In the genomic region with DNA sequence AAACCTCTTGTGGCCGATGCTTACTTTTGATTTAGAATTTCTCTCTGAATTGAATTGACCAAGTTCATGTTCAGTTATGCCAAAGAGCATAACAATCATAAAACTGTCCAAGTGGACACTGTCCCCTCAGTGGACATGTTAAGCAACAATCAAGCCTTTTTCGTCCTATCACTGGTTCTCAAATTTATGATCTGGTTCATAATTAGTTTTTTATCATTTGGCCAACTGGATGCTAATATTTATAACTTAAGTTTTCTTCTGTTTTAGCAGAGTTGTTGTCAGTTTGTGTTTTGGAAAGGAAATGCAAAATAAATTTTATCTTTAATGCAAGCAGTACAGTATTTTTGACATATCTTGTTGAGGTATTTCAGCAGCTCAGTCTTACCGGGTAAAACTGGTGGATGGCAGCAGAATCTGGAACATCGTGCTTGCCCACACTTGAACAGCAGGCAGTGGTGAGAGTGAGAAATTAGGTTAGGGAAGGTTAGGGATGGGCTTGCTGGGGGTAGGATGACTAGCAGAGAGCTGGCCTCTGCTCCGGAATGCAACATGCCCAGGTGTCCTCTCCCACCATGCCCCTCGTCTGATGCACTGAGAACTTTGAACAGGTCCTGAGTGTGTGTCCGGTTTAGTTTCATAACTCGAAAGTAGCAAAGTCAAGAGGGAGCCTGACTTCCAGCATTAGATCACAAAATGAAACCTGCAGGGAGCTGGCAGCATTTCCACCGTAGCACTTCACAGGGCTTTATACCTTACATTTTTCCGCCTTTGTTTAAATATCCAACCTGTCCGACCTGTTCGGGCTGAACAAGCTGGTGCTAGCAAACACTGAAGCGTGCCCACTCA, we compare ENCODE assay signal across 1 cellular context.
TF ChIP-seq lines count a peak whose summit lies in the region.

No MANE protein-coding gene starts in this region.

TF ChIP-seq in HepG2, 621 proteins besides CTCF, POLR2A, EP300 and RAD21 (continued from another document and continues in another):
- TF ChIP-seq, protein P1, sequence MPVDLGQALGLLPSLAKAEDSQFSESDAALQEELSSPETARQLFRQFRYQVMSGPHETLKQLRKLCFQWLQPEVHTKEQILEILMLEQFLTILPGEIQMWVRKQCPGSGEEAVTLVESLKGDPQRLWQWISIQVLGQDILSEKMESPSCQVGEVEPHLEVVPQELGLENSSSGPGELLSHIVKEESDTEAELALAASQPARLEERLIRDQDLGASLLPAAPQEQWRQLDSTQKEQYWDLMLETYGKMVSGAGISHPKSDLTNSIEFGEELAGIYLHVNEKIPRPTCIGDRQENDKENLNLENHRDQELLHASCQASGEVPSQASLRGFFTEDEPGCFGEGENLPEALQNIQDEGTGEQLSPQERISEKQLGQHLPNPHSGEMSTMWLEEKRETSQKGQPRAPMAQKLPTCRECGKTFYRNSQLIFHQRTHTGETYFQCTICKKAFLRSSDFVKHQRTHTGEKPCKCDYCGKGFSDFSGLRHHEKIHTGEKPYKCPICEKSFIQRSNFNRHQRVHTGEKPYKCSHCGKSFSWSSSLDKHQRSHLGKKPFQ (CRISPR knock-in tag; IDR thresholded peaks at IDR 0.05; ENCODE audit: insufficient replicate concordance) = no peak
- TF ChIP-seq ZBTB7B (CRISPR knock-in tag; IDR thresholded peaks at IDR 0.05) (peak; percentile 61; the same call in 1 of the 2 replicates), HNF1B (CRISPR knock-in tag; IDR thresholded peaks at IDR 0.05) (peak; percentile 85), SOX13 (IDR thresholded peaks at IDR 0.05) (no peak), SOX13 (CRISPR knock-in tag; conservative IDR thresholded peaks at IDR 0.05 in 1 of 2, IDR thresholded peaks at IDR 0.05 in 1 of 2) (peak in 1 of 2 experiments; percentile 42; a peak in 1 of 4 replicates), PHB2 (IDR thresholded peaks at IDR 0.05; ENCODE audit: partially characterized antibody) (no peak), ZNF382 (CRISPR knock-in tag; IDR thresholded peaks at IDR 0.05; ENCODE audit: borderline replicate concordance) (no peak), ZNF781 (CRISPR knock-in tag; IDR thresholded peaks at IDR 0.05; ENCODE audit: borderline replicate concordance, not compliant biosample characterization) (no peak), ZNF766 (CRISPR knock-in tag; IDR thresholded peaks at IDR 0.05; ENCODE audit: borderline replicate concordance) (no peak), ARHGAP35 (CRISPR knock-in tag; IDR thresholded peaks at IDR 0.05; ENCODE audit: borderline replicate concordance) (no peak), SSRP1 (CRISPR knock-in tag; IDR thresholded peaks at IDR 0.05) (no peak), NR3C1 (CRISPR knock-in tag; IDR thresholded peaks at IDR 0.05) (no peak), RELA (CRISPR knock-in tag; IDR thresholded peaks at IDR 0.05) (no peak), ZNF552 (CRISPR knock-in tag; IDR thresholded peaks at IDR 0.05; ENCODE audit: borderline replicate concordance) (no peak), CBX5 (CRISPR knock-in tag; IDR thresholded peaks at IDR 0.05; ENCODE audit: borderline replicate concordance) (no peak), MEIS2 (CRISPR knock-in tag; IDR thresholded peaks at IDR 0.05) (0 out of 2 replicates have a peak, but pooled peaks have one; percentile 58), SMAD1 (CRISPR knock-in tag; IDR thresholded peaks at IDR 0.05; ENCODE audit: borderline replicate concordance, low read depth) (no peak), MAFG (CRISPR knock-in tag; IDR thresholded peaks at IDR 0.05) (no peak), SALL2 (CRISPR knock-in tag; IDR thresholded peaks at IDR 0.05) (no peak), JDP2 (CRISPR knock-in tag; IDR thresholded peaks at IDR 0.05; ENCODE audit: borderline replicate concordance) (no peak), ZNF557 (CRISPR knock-in tag; IDR thresholded peaks at IDR 0.05) (no peak), CHD2 (IDR thresholded peaks at IDR 0.05; ENCODE audit: low read depth, low read length) (no peak), HDAC1 (CRISPR knock-in tag; IDR thresholded peaks at IDR 0.05) (no peak; the same call in 1 of the 2 replicates), ZNF510 (CRISPR knock-in tag; IDR thresholded peaks at IDR 0.05; ENCODE audit: low read depth) (no peak), MAFK (conservative IDR thresholded peaks at IDR 0.05 in 1 of 2, IDR thresholded peaks at IDR 0.05 in 1 of 2; ENCODE audit: low read length in 2 of 2) (no peak)
- TF ChIP-seq, protein P2, sequence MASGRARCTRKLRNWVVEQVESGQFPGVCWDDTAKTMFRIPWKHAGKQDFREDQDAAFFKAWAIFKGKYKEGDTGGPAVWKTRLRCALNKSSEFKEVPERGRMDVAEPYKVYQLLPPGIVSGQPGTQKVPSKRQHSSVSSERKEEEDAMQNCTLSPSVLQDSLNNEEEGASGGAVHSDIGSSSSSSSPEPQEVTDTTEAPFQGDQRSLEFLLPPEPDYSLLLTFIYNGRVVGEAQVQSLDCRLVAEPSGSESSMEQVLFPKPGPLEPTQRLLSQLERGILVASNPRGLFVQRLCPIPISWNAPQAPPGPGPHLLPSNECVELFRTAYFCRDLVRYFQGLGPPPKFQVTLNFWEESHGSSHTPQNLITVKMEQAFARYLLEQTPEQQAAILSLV (CRISPR knock-in tag; IDR thresholded peaks at IDR 0.05; ENCODE audit: borderline replicate concordance) = no peak
- TF ChIP-seq, protein P3, sequence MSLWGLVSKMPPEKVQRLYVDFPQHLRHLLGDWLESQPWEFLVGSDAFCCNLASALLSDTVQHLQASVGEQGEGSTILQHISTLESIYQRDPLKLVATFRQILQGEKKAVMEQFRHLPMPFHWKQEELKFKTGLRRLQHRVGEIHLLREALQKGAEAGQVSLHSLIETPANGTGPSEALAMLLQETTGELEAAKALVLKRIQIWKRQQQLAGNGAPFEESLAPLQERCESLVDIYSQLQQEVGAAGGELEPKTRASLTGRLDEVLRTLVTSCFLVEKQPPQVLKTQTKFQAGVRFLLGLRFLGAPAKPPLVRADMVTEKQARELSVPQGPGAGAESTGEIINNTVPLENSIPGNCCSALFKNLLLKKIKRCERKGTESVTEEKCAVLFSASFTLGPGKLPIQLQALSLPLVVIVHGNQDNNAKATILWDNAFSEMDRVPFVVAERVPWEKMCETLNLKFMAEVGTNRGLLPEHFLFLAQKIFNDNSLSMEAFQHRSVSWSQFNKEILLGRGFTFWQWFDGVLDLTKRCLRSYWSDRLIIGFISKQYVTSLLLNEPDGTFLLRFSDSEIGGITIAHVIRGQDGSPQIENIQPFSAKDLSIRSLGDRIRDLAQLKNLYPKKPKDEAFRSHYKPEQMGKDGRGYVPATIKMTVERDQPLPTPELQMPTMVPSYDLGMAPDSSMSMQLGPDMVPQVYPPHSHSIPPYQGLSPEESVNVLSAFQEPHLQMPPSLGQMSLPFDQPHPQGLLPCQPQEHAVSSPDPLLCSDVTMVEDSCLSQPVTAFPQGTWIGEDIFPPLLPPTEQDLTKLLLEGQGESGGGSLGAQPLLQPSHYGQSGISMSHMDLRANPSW (CRISPR knock-in tag; IDR thresholded peaks at IDR 0.05; ENCODE audit: borderline replicate concordance) = no peak
- TF ChIP-seq, protein P4, sequence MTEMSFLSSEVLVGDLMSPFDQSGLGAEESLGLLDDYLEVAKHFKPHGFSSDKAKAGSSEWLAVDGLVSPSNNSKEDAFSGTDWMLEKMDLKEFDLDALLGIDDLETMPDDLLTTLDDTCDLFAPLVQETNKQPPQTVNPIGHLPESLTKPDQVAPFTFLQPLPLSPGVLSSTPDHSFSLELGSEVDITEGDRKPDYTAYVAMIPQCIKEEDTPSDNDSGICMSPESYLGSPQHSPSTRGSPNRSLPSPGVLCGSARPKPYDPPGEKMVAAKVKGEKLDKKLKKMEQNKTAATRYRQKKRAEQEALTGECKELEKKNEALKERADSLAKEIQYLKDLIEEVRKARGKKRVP (CRISPR knock-in tag; IDR thresholded peaks at IDR 0.05) = no peak
- TF ChIP-seq, protein P5, sequence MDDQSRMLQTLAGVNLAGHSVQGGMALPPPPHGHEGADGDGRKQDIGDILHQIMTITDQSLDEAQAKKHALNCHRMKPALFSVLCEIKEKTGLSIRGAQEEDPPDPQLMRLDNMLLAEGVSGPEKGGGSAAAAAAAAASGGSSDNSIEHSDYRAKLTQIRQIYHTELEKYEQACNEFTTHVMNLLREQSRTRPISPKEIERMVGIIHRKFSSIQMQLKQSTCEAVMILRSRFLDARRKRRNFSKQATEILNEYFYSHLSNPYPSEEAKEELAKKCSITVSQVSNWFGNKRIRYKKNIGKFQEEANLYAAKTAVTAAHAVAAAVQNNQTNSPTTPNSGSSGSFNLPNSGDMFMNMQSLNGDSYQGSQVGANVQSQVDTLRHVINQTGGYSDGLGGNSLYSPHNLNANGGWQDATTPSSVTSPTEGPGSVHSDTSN (CRISPR knock-in tag; IDR thresholded peaks at IDR 0.05; ENCODE audit: borderline replicate concordance) = no peak
- TF ChIP-seq, protein P6, sequence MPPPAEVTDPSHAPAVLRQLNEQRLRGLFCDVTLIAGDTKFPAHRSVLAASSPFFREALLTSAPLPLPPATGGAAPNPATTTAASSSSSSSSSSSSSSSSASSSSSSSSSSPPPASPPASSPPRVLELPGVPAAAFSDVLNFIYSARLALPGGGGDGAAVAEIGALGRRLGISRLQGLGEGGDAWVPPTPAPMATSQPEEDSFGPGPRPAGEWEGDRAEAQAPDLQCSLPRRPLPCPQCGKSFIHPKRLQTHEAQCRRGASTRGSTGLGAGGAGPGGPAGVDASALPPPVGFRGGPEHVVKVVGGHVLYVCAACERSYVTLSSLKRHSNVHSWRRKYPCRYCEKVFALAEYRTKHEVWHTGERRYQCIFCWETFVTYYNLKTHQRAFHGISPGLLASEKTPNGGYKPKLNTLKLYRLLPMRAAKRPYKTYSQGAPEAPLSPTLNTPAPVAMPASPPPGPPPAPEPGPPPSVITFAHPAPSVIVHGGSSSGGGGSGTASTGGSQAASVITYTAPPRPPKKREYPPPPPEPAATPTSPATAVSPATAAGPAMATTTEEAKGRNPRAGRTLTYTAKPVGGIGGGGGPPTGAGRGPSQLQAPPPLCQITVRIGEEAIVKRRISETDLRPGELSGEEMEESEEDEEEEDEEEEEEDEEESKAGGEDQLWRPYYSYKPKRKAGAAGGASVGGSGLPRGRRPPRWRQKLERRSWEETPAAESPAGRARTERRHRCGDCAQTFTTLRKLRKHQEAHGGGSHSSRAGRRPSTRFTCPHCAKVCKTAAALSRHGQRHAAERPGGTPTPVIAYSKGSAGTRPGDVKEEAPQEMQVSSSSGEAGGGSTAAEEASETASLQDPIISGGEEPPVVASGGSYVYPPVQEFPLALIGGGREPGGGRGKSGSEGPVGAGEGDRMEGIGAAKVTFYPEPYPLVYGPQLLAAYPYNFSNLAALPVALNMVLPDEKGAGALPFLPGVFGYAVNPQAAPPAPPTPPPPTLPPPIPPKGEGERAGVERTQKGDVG (CRISPR knock-in tag; IDR thresholded peaks at IDR 0.05; ENCODE audit: borderline replicate concordance) = no peak
- TF ChIP-seq, protein P7, sequence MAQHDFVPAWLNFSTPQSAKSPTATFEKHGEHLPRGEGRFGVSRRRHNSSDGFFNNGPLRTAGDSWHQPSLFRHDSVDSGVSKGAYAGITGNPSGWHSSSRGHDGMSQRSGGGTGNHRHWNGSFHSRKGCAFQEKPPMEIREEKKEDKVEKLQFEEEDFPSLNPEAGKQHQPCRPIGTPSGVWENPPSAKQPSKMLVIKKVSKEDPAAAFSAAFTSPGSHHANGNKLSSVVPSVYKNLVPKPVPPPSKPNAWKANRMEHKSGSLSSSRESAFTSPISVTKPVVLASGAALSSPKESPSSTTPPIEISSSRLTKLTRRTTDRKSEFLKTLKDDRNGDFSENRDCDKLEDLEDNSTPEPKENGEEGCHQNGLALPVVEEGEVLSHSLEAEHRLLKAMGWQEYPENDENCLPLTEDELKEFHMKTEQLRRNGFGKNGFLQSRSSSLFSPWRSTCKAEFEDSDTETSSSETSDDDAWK (CRISPR knock-in tag; IDR thresholded peaks at IDR 0.05) = no peak
- TF ChIP-seq, protein P8, sequence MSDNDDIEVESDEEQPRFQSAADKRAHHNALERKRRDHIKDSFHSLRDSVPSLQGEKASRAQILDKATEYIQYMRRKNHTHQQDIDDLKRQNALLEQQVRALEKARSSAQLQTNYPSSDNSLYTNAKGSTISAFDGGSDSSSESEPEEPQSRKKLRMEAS (IDR thresholded peaks at IDR 0.05) = peak; percentile 76
- TF ChIP-seq, protein P9, sequence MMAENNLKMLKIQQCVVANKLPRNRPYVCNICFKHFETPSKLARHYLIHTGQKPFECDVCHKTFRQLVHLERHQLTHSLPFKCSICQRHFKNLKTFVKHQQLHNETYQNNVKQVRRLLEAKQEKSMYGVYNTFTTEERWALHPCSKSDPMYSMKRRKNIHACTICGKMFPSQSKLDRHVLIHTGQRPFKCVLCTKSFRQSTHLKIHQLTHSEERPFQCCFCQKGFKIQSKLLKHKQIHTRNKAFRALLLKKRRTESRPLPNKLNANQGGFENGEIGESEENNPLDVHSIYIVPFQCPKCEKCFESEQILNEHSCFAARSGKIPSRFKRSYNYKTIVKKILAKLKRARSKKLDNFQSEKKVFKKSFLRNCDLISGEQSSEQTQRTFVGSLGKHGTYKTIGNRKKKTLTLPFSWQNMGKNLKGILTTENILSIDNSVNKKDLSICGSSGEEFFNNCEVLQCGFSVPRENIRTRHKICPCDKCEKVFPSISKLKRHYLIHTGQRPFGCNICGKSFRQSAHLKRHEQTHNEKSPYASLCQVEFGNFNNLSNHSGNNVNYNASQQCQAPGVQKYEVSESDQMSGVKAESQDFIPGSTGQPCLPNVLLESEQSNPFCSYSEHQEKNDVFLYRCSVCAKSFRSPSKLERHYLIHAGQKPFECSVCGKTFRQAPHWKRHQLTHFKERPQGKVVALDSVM (CRISPR knock-in tag; IDR thresholded peaks at IDR 0.05) = no peak
- TF ChIP-seq, protein P10, sequence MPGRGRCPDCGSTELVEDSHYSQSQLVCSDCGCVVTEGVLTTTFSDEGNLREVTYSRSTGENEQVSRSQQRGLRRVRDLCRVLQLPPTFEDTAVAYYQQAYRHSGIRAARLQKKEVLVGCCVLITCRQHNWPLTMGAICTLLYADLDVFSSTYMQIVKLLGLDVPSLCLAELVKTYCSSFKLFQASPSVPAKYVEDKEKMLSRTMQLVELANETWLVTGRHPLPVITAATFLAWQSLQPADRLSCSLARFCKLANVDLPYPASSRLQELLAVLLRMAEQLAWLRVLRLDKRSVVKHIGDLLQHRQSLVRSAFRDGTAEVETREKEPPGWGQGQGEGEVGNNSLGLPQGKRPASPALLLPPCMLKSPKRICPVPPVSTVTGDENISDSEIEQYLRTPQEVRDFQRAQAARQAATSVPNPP (CRISPR knock-in tag; IDR thresholded peaks at IDR 0.05) = 0 out of 2 replicates have a peak, but pooled peaks have one; percentile 49
